In genomic region chr2:21890041-21890440, GRCh38 we compare ENCODE assay signal across 1 cellular context.
TF ChIP-seq lines count a peak whose summit lies in the region.

No MANE protein-coding gene starts in this region.

TF ChIP-seq in HepG2, 621 proteins besides CTCF, POLR2A, EP300 and RAD21 (continued from another document):
- TF ChIP-seq ZNF318 (CRISPR knock-in tag; IDR thresholded peaks at IDR 0.05) = no peak
- TF ChIP-seq PPARG (CRISPR knock-in tag; conservative IDR thresholded peaks at IDR 0.05) = 0 out of 2 replicates have a peak, but pooled peaks have one; percentile 27
